In the genomic region with DNA sequence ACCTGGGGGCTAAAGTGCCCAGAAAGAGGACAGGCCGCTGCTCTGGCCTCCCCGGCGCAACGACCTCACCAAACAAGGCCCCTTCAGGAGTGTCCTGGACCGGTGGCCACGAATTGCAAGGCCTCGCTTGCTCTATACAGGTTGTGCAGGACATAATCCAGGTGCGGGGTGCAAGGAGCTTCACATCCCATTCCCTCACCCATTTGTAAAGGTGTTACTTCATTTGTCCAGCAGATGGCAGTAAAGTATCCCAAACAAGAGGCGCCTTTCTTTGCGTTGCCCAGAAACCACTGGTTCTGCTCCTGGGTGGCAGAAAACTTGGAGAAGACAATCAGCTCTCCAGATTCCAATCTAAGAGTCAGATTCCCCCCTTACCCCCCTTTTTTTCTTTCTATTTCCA, we compare ENCODE assay signal across 1 cellular context.
TF ChIP-seq lines count a peak whose summit lies in the region.

No MANE protein-coding gene starts in this region.

TF ChIP-seq in HCT116, 20 proteins besides CTCF, POLR2A, EP300 and RAD21 (continued from another document):
- TF ChIP-seq, protein P1, sequence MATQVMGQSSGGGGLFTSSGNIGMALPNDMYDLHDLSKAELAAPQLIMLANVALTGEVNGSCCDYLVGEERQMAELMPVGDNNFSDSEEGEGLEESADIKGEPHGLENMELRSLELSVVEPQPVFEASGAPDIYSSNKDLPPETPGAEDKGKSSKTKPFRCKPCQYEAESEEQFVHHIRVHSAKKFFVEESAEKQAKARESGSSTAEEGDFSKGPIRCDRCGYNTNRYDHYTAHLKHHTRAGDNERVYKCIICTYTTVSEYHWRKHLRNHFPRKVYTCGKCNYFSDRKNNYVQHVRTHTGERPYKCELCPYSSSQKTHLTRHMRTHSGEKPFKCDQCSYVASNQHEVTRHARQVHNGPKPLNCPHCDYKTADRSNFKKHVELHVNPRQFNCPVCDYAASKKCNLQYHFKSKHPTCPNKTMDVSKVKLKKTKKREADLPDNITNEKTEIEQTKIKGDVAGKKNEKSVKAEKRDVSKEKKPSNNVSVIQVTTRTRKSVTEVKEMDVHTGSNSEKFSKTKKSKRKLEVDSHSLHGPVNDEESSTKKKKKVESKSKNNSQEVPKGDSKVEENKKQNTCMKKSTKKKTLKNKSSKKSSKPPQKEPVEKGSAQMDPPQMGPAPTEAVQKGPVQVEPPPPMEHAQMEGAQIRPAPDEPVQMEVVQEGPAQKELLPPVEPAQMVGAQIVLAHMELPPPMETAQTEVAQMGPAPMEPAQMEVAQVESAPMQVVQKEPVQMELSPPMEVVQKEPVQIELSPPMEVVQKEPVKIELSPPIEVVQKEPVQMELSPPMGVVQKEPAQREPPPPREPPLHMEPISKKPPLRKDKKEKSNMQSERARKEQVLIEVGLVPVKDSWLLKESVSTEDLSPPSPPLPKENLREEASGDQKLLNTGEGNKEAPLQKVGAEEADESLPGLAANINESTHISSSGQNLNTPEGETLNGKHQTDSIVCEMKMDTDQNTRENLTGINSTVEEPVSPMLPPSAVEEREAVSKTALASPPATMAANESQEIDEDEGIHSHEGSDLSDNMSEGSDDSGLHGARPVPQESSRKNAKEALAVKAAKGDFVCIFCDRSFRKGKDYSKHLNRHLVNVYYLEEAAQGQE (IDR thresholded peaks at IDR 0.05; ENCODE audit: low read depth): no peak
- TF ChIP-seq EGR1 (IDR thresholded peaks at IDR 0.05; ENCODE audit: low read depth) (no peak), SIN3A (IDR thresholded peaks at IDR 0.05; ENCODE audit: low read depth) (no peak), ELF1 (IDR thresholded peaks at IDR 0.05; ENCODE audit: borderline replicate concordance, low read depth) (no peak)
